Comparison of ENCODE assay signal across 9 cellular contexts in genomic region chrX:16023790-16024734, GRCh38.
A peak's percentile ranks its signal among the peaks of the same experiment; 100 is the strongest.
DNase-seq lines count a peak whose midpoint lies in the region; ATAC-seq, FAIRE-seq and TF ChIP-seq lines count a peak whose summit lies in the region.
"Had no signal": no experiment of that assay in that cellular context is flagged by ENCODE, and none has a peak within 500 bp of the region (broad histone marks: within the 10 kb centered on the region; RNA-seq: fewer than 3 reads in every experiment).

No MANE protein-coding gene starts in this region.

- H3K36me3 ChIP-seq in endothelial cell of umbilical vein (ENCODE audit: control insufficient read depth in 2 of 2, extremely low read depth in 1 of 2, insufficient read depth in 2 of 2, low read length in 2 of 2) (no peaks in the 10 kb centered on the region), colonic mucosa (no peaks in the 10 kb centered on the region), trophoblast cell (ENCODE audit: control insufficient read depth in 1 of 2, insufficient read depth in 2 of 2, low read length in 2 of 2) (no peaks in the 10 kb centered on the region)

- H3K9me1 ChIP-seq in endothelial cell of umbilical vein (replicated peaks; ENCODE audit: control insufficient read depth, extremely low read depth, insufficient read depth, low read length): no peaks in the 10 kb centered on the region

- H4K12ac ChIP-seq in trophoblast cell (ENCODE audit: low read depth, low read length): no peak overlapping the region

- H4K20me1 ChIP-seq in endothelial cell of umbilical vein (replicated peaks; ENCODE audit: control insufficient read depth, extremely low read depth, insufficient read depth, low read length): no peaks in the 10 kb centered on the region

- H3K4me2 ChIP-seq in endothelial cell of umbilical vein (ENCODE audit: insufficient read depth, low read length) (no peak overlapping the region), trophoblast cell (ENCODE audit: low read length) (no peak overlapping the region)

- H2AFZ ChIP-seq in endothelial cell of umbilical vein (ENCODE audit: low read depth, low read length) (no peak overlapping the region), trophoblast cell (ENCODE audit: insufficient read depth, low read length, poor library complexity) (no peak overlapping the region)

- H3K4me1 ChIP-seq in endothelial cell of umbilical vein (ENCODE audit: control insufficient read depth, extremely low read depth, insufficient read depth, low read length) (peaks cover 10% of the 10 kb centered on the region), colonic mucosa (no peaks in the 10 kb centered on the region), trophoblast cell (ENCODE audit: control insufficient read depth in 1 of 2, insufficient read depth in 2 of 2, low read length in 2 of 2) (no peaks in the 10 kb centered on the region)

- H2BK12ac ChIP-seq in trophoblast cell (ENCODE audit: low read length): no peak overlapping the region

- H3K4ac ChIP-seq in trophoblast cell (ENCODE audit: low read depth, low read length): no peak overlapping the region

- peak; percentile 63 for FAIRE-seq in endothelial cell of umbilical vein (lab: Jason Lieb, UNC)

- ATAC-seq in GM19467 (IDR thresholded peaks at IDR 0.05; ENCODE audit: unreplicated experiment) (peak; percentile 91), HG03432 (IDR thresholded peaks at IDR 0.05; ENCODE audit: unreplicated experiment) (peak; percentile 96)

- dilution Hi-C loops in endothelial cell of umbilical vein (cut with MboI; ENCODE audit: extremely low pct_ligation_motif_present, low sequenced_read_pairs): no loop called here

- no peak overlapping the region for H2AK5ac ChIP-seq in trophoblast cell (ENCODE audit: low read length)

- no peak for TF ChIP-seq POLR2A in endothelial cell of umbilical vein (IDR thresholded peaks at IDR 0.05; ENCODE audit: low read depth, low read length)

- no peak overlapping the region for H2BK5ac ChIP-seq in trophoblast cell (ENCODE audit: low read depth, low read length, poor library complexity)

- WGBS in trophoblast cell (ENCODE audit: extremely low coverage, insufficient coverage, insufficient read length): no CpG with 5 or more reads among the region's 9 CpGs

- H3K18ac ChIP-seq in trophoblast cell (ENCODE audit: low read length): no peak overlapping the region

- no peak overlapping the region for H2BK120ac ChIP-seq in trophoblast cell (ENCODE audit: insufficient read depth, low read length, poor library complexity)

- no TSS peak for BruUV-seq in endothelial cell of umbilical vein (replicated peaks; lab: Mats Ljungman, UMichigan)

- no peak overlapping the region for H3K27ac ChIP-seq in endothelial cell of umbilical vein (ENCODE audit: insufficient read depth, low read depth, low read length)
- no peak overlapping the region for H3K27ac ChIP-seq in colonic mucosa
- H3K27ac ChIP-seq in trophoblast cell (ENCODE audit: low read depth, low read length): no peak overlapping the region
- H3K27ac ChIP-seq: skin epidermis had no signal

- POLR2A ChIA-PET in endothelial cell of umbilical vein (lab: Charles Lee): no interaction called here

- H3K4me3 ChIP-seq in endothelial cell of umbilical vein (replicated peaks in 1 of 3; ENCODE audit: insufficient read depth in 1 of 3, low read depth in 1 of 3, low read length in 3 of 3) (no peak overlapping the region), colonic mucosa (no peak overlapping the region), trophoblast cell (ENCODE audit: low read depth, low read length) (no peak overlapping the region)
- H3K4me3 ChIP-seq: skin epidermis had no signal

- no peaks in the 10 kb centered on the region for H3K79me2 ChIP-seq in endothelial cell of umbilical vein (ENCODE audit: control insufficient read depth, insufficient read depth, low read length)
- H3K79me2 ChIP-seq in trophoblast cell (ENCODE audit: control insufficient read depth, insufficient read depth, low read length, poor library complexity): no peaks in the 10 kb centered on the region

- no peak overlapping the region for H3K23ac ChIP-seq in trophoblast cell (ENCODE audit: low read length)

- H3K27me3 ChIP-seq in endothelial cell of umbilical vein (ENCODE audit: control insufficient read depth in 2 of 2, insufficient read depth in 2 of 2, low read length in 2 of 2) (peaks cover 0 to 7% of the 10 kb centered on the region in 2 experiments), colonic mucosa (no peaks in the 10 kb centered on the region), trophoblast cell (ENCODE audit: insufficient read depth, low read length) (no peaks in the 10 kb centered on the region)

- TF ChIP-seq CTCF in endothelial cell of umbilical vein (IDR thresholded peaks at IDR 0.05; ENCODE audit: extremely low read depth in 1 of 2, insufficient read depth in 1 of 2, low read depth in 1 of 2, low read length in 2 of 2): no peak
- TF ChIP-seq CTCF in colonic mucosa (IDR thresholded peaks at IDR 0.05): no peak

- no peak overlapping the region for H4K91ac ChIP-seq in trophoblast cell (ENCODE audit: low read depth, low read length)

- no peaks in the 10 kb centered on the region for H3K79me1 ChIP-seq in trophoblast cell (ENCODE audit: low read length)

- no peak overlapping the region for H3K9ac ChIP-seq in endothelial cell of umbilical vein (replicated peaks; ENCODE audit: extremely low read depth, insufficient read depth, low read length)
- H3K9ac ChIP-seq in colonic mucosa (ENCODE audit: low read depth in 2 of 2, low read length in 2 of 2): no peak overlapping the region
- H3K9ac ChIP-seq in trophoblast cell (ENCODE audit: low read length): no peak overlapping the region

- H3K14ac ChIP-seq in trophoblast cell (ENCODE audit: low read length): no peak overlapping the region

- DNase-seq in EL: peak; percentile 43
- DNase-seq in endothelial cell of umbilical vein (ENCODE audit: low read depth, low spot score): no peak
- DNase-seq in activated naive CD4-positive, alpha-beta T cell treated with Interleukin-2 at 50 U/mL for 16 hours: no peak
- DNase-seq in colonic mucosa: no peak
- DNase-seq in trophoblast cell: no peak
- no peak for DNase-seq in stimulated activated naive CD4-positive, alpha-beta T cell (lab: John Stamatoyannopoulos, UW)

- H4K8ac ChIP-seq in trophoblast cell (ENCODE audit: low read depth, low read length): no peak overlapping the region

- H3K9me3 ChIP-seq in endothelial cell of umbilical vein (replicated peaks; ENCODE audit: control insufficient read depth, insufficient read depth, low read length) (no peaks in the 10 kb centered on the region), colonic mucosa (no peaks in the 10 kb centered on the region), trophoblast cell (ENCODE audit: insufficient read depth, low read depth, low read length) (no peaks in the 10 kb centered on the region)

- CTCF ChIA-PET in endothelial cell of umbilical vein (lab: Charles Lee): interaction anchor here (1.6 kb wide), 1 partner anchor 12 kb away, joined by 4 read pairs; no protein-coding TSS in a partner anchor

- intact Hi-C loops in endothelial cell of umbilical vein (cut with micrococcal nuclease): loop anchor here (2.0 kb wide), 1 partner anchor 35 kb away; no protein-coding TSS in a partner anchor
- intact Hi-C loops in colonic mucosa (cut with DNase I): no loop called here

TF ChIP-seq in endothelial cell of umbilical vein, 7 proteins besides CTCF, POLR2A, EP300 and RAD21:
- TF ChIP-seq FOS (IDR thresholded peaks at IDR 0.05; ENCODE audit: borderline replicate concordance, insufficient read depth, low read length) (no peak), EZH2 (IDR thresholded peaks at IDR 0.05; ENCODE audit: borderline replicate concordance, low read depth, low read length, severe bottlenecking) (no peak), MAX (IDR thresholded peaks at IDR 0.05; ENCODE audit: insufficient read depth, insufficient read length) (no peak), JUN (IDR thresholded peaks at IDR 0.05; ENCODE audit: borderline replicate concordance, insufficient read depth, insufficient read length, low read depth) (no peak), POLR2AphosphoS5 (IDR thresholded peaks at IDR 0.05; ENCODE audit: insufficient read depth, low read depth, low read length) (no peak), MYC (IDR thresholded peaks at IDR 0.05; ENCODE audit: low read depth, low read length) (no peak), GATA2 (IDR thresholded peaks at IDR 0.05; ENCODE audit: insufficient read depth, insufficient read length, low read depth, low read length) (no peak)
